ENCODE assay signal across 8 cellular contexts in genomic region chr2:25879133-25879730, GRCh38. TPM values are rescaled to one million over a fixed set of nuclear protein-coding genes. Genes with fewer than 3 reads are reported as not detected.
DNase-seq lines count a peak whose midpoint lies in the region; ATAC-seq and TF ChIP-seq lines count a peak whose summit lies in the region.

No MANE protein-coding gene starts in this region.

- no peak for TF ChIP-seq CTCF in IMR-90 (conservative IDR thresholded peaks at IDR 0.05; ENCODE audit: low read depth, low read length)
- TF ChIP-seq CTCF in GM13977 (IDR thresholded peaks at IDR 0.05; ENCODE audit: extremely low read depth, insufficient read depth, missing control alignments) = no peak

- H2AFZ ChIP-seq in IMR-90 (replicated peaks; ENCODE audit: low read length, poor library complexity) = no peak overlapping the region

- H3K27me3 ChIP-seq in BLaER1 = no peaks in the 10 kb centered on the region
- H3K27me3 ChIP-seq in IMR-90 (ENCODE audit: control insufficient read depth, insufficient read depth, low read length) = no peaks in the 10 kb centered on the region
- H3K27me3 ChIP-seq in mesendoderm (ENCODE audit: insufficient read depth, low read length, poor library complexity) = no peaks in the 10 kb centered on the region

- H4K20me1 ChIP-seq in BLaER1 (peaks cover 31% of the 10 kb centered on the region), IMR-90 (ENCODE audit: insufficient read depth, low read length) (peaks cover 18% of the 10 kb centered on the region; the same call in 1 of the 2 replicates)

- peak overlapping the region; percentile 87 for H4K5ac ChIP-seq in IMR-90 (ENCODE audit: low read depth, low read length)
- H4K5ac ChIP-seq in mesendoderm (ENCODE audit: low read length) = no peak overlapping the region

- in situ Hi-C loops in IMR-90 (cut with MboI; ENCODE audit: low sequenced_read_pairs) (no loop called here), GM13977 (cut with MboI; ENCODE audit: low pct_unique_long_range_greater_than_20kb, low sequenced_read_pairs, unreplicated experiment) (no loop called here)

- peak overlapping the region; percentile 96 for H3K14ac ChIP-seq in IMR-90 (replicated peaks; ENCODE audit: low read depth, low read length)

- H3K9me3 ChIP-seq in BLaER1 = no peaks in the 10 kb centered on the region
- no peaks in the 10 kb centered on the region for H3K9me3 ChIP-seq in IMR-90 (ENCODE audit: control insufficient read depth, insufficient read depth, low read length)

- H3K9ac ChIP-seq in BLaER1 (peak overlapping the region; percentile 96; the same call in 1 of the 2 replicates), IMR-90 (ENCODE audit: low read depth, low read length) (peak overlapping the region; percentile 47; the same call in 1 of the 2 replicates), mesendoderm (ENCODE audit: low read length) (peak overlapping the region; percentile 63)

- H3K4me1 ChIP-seq in BLaER1 (peaks cover 24% of the 10 kb centered on the region), IMR-90 (ENCODE audit: control insufficient read depth, insufficient read depth, low read length) (peaks cover 7% of the 10 kb centered on the region; the same call in 1 of the 2 replicates), mesendoderm (ENCODE audit: control insufficient read depth, low read depth, low read length) (peaks cover 3% of the 10 kb centered on the region)

- peak overlapping the region; percentile 84 for H3K4me2 ChIP-seq in BLaER1
- peak overlapping the region; percentile 72 for H3K4me2 ChIP-seq in IMR-90 (ENCODE audit: low read depth, low read length)
- H3K4me2 ChIP-seq in mesendoderm (ENCODE audit: low read length) = no peak overlapping the region

- no peak for TF ChIP-seq POLR2A in IMR-90 (IDR thresholded peaks at IDR 0.05; ENCODE audit: low read depth, low read length)

- DNase-seq in IMR-90 (peak; percentile 77), astrocyte of the hippocampus (ENCODE audit: low read depth, low spot score) (peak; percentile 44), mesendoderm (peak; percentile 9), GM13977 (ENCODE audit: low spot score) (no peak), hypothalamus (lab: John Stamatoyannopoulos, UW) (no peak), epidermal melanocyte (ENCODE audit: insufficient read length, low spot score) (no peak)

- H4K8ac ChIP-seq in IMR-90 (ENCODE audit: low read depth in 2 of 2, low read length in 2 of 2) = peak overlapping the region; percentile 93 to 97
- no peak overlapping the region for H4K8ac ChIP-seq in mesendoderm (ENCODE audit: low read depth, low read length)

- intact Hi-C loops in IMR-90 (cut with micrococcal nuclease) = no loop called here

- peak overlapping the region; percentile 74 for H3K23ac ChIP-seq in IMR-90 (ENCODE audit: low read depth, low read length)
- H3K23ac ChIP-seq in mesendoderm (ENCODE audit: low read length) = no peak overlapping the region

- no peak overlapping the region for H2BK15ac ChIP-seq in IMR-90 (ENCODE audit: low read depth, low read length)
- no peak overlapping the region for H2BK15ac ChIP-seq in mesendoderm (replicated peaks; ENCODE audit: low read depth)

- H2BK5ac ChIP-seq in IMR-90 (ENCODE audit: low read depth, low read length, poor library complexity, severe bottlenecking) = peak overlapping the region; percentile 71
- H2BK5ac ChIP-seq in mesendoderm (ENCODE audit: low read length) = peak overlapping the region; percentile 39

- no TSS peak for BruUV-seq in IMR-90 (replicated peaks; lab: Mats Ljungman, UMichigan)

- no peak overlapping the region for H2AK9ac ChIP-seq in IMR-90 (replicated peaks; ENCODE audit: low read depth, low read length, poor library complexity)

- ATAC-seq in IMR-90 (ENCODE audit: low read depth) = no peak
- no peak for ATAC-seq in GM19463 (IDR thresholded peaks at IDR 0.05; ENCODE audit: unreplicated experiment)

- H3K27ac ChIP-seq in BLaER1 = no peak overlapping the region
- H3K27ac ChIP-seq in IMR-90 (ENCODE audit: insufficient read depth, low read length) = no peak overlapping the region; the same call in 1 of the 2 replicates
- peak overlapping the region; percentile 42 for H3K27ac ChIP-seq in mesendoderm (ENCODE audit: low read depth, low read length)

- POLR2A ChIA-PET in IMR-90 (lab: Charles Lee; ENCODE audit: unreplicated experiment) = interaction anchor here (0.7 to 1.0 kb wide), 3 partner anchors 13 to 70 kb away, joined by 3 to 5 read pairs (median 4); no protein-coding TSS in a partner anchor

- H4K91ac ChIP-seq in IMR-90 (ENCODE audit: insufficient read depth, low read depth, low read length) = 0 out of 2 replicates have a peak overlapping the region, but pooled peaks have one; percentile 89

- CTCF ChIA-PET in IMR-90 (lab: Yijun Ruan, JAX) = interaction anchor here (1.2 kb wide), 1 partner anchor 26 kb away, joined by 3 read pairs; no protein-coding TSS in a partner anchor

- H2BK20ac ChIP-seq in IMR-90 (ENCODE audit: low read depth, low read length) = peak overlapping the region; percentile 16

- H3K9me1 ChIP-seq in IMR-90 (ENCODE audit: insufficient read depth, low read length) = peaks cover 5% of the 10 kb centered on the region; the same call in 1 of the 2 replicates

- H3K79me1 ChIP-seq in IMR-90 (ENCODE audit: low read depth in 1 of 2, low read length in 2 of 2) (peaks cover 0 to 24% of the 10 kb centered on the region in 2 experiments; a peak in 2 of 4 replicates), mesendoderm (ENCODE audit: low read length) (no peaks in the 10 kb centered on the region)

- H2BK120ac ChIP-seq in IMR-90 (ENCODE audit: low read depth, low read length) = peak overlapping the region; percentile 64
- H2BK120ac ChIP-seq in mesendoderm (ENCODE audit: low read depth, low read length) = peak overlapping the region; percentile 23

- H3K4me3 ChIP-seq in BLaER1 = peak overlapping the region; percentile 98; the same call in 1 of the 2 replicates
- H3K4me3 ChIP-seq in IMR-90 (ENCODE audit: insufficient read depth, low read depth, low read length) = peak overlapping the region; percentile 43; the same call in 1 of the 2 replicates
- no peak overlapping the region for H3K4me3 ChIP-seq in mesendoderm (ENCODE audit: low read length)

- H3K36me3 ChIP-seq in BLaER1 = peaks cover 10% of the 10 kb centered on the region
- H3K36me3 ChIP-seq in IMR-90 (ENCODE audit: control insufficient read depth, insufficient read depth, low read length) = 0 out of 2 replicates have a peak, but pooled peaks cover 2% of the 10 kb centered on the region
- H3K36me3 ChIP-seq in mesendoderm (ENCODE audit: control insufficient read depth, insufficient read depth, low read length) = no peaks in the 10 kb centered on the region

- no peak overlapping the region; the same call in 1 of the 2 replicates for H3K56ac ChIP-seq in IMR-90 (ENCODE audit: extremely low read depth, insufficient read depth, low read length)
- H3K56ac ChIP-seq in mesendoderm (ENCODE audit: low read length) = peak overlapping the region; percentile 83

- dilution Hi-C loops in IMR-90 (cut with HindIII; ENCODE audit: low sequenced_read_pairs, unreplicated experiment) = no loop called here

- peak overlapping the region; percentile 11; the same call in 1 of the 2 replicates for H2AK5ac ChIP-seq in IMR-90 (ENCODE audit: low read depth, low read length)
- H2AK5ac ChIP-seq in mesendoderm (ENCODE audit: low read length) = no peak overlapping the region

- H3K4ac ChIP-seq in IMR-90 (ENCODE audit: low read depth, low read length) (peak overlapping the region; percentile 90), mesendoderm (ENCODE audit: low read depth, low read length) (no peak overlapping the region)

- H3K18ac ChIP-seq in IMR-90 (ENCODE audit: low read depth, low read length) = peak overlapping the region; percentile 16; the same call in 1 of the 2 replicates
- H3K18ac ChIP-seq in mesendoderm (ENCODE audit: low read length) = no peak overlapping the region

- H3K79me2 ChIP-seq in mesendoderm (ENCODE audit: control insufficient read depth, insufficient read depth, low read length) = peaks cover 27% of the 10 kb centered on the region

- 60% methylated on average over 1 of the region's 5 CpGs; no CpG with 5 or more reads in 1 of the 2 experiments for WGBS in IMR-90 (ENCODE audit: extremely low coverage in 2 of 2, insufficient read length in 1 of 2), 2 experiments
- no CpG with 5 or more reads among the region's 5 CpGs for WGBS in mesendoderm (ENCODE audit: extremely low coverage, insufficient coverage, low lambda C conversion rate)

- TF ChIP-seq RAD21 in IMR-90 (IDR thresholded peaks at IDR 0.05; ENCODE audit: low read length) = no peak

TF ChIP-seq in IMR-90, 13 proteins besides CTCF, POLR2A, EP300 and RAD21:
- TF ChIP-seq USF2 (IDR thresholded peaks at IDR 0.05; ENCODE audit: low read depth, low read length) = no peak
- no peak for TF ChIP-seq BHLHE40 (IDR thresholded peaks at IDR 0.05; ENCODE audit: low read depth, low read length)
- no peak for TF ChIP-seq NFE2L2 (IDR thresholded peaks at IDR 0.05; ENCODE audit: low read depth, low read length)
- TF ChIP-seq CEBPB (IDR thresholded peaks at IDR 0.05; ENCODE audit: low read depth, low read length) = peak; percentile 52; the same call in 1 of the 2 replicates
- TF ChIP-seq FOS (IDR thresholded peaks at IDR 0.05; ENCODE audit: low read depth, low read length) = 0 out of 2 replicates have a peak, but pooled peaks have one; percentile 30

RNA-seq across cellular contexts. Expression of gene ASXL2, which starts 0.9 kb away (rescaled TPM):
- 7.5 and 8.1 TPM in 2 replicates for total RNA-seq in IMR-90 (2012; rRNA removed)
- 4.9 and 5.3 TPM in 2 replicates for polyA plus RNA-seq in IMR-90 (2012; rRNA removed)
- polyA plus RNA-seq in IMR-90 (2012; cell fraction: cytosol; rRNA removed) = 1.4 TPM in 2 replicates
- 2.6 and 8.2 TPM in 2 replicates for polyA plus RNA-seq in IMR-90 (2012; cell fraction: nucleus; rRNA removed; ENCODE audit: low replicate concordance)
- polyA plus RNA-seq in mesendoderm (2013, experiment 1 of 2) = 13.8 TPM
- polyA plus RNA-seq in mesendoderm (2013, experiment 2 of 2) = 14.1 TPM

Comparison
In these comparisons a context has a peak if more than half of its experiments do, and no peak if none do; other contexts are left out.
1. DNase-seq: peak in IMR-90 (single experiment), astrocyte of the hippocampus (single experiment) and mesendoderm (single experiment); none in GM13977 (single experiment), hypothalamus (0 of 51) and epidermal melanocyte (single experiment).
2. Peak in every context shown above with its lines, with median percentiles within 50 percentile points of each other: H3K9ac ChIP-seq.